ENCODE assay signal across 8 cellular contexts in genomic region chr5:168851902-168852321, GRCh38.
DNase-seq lines count a peak whose midpoint lies in the region; ATAC-seq and TF ChIP-seq lines count a peak whose summit lies in the region.

No MANE protein-coding gene starts in this region.

- H3K9ac ChIP-seq in adipocyte (ENCODE audit: low read length) = no peak overlapping the region
- H3K9ac ChIP-seq in GM23248 = no peak overlapping the region

- TF ChIP-seq POLR2A in right lobe of liver (IDR thresholded peaks at IDR 0.05) = no peak

- no peaks in the 10 kb centered on the region for H3K79me2 ChIP-seq in GM23248 (ENCODE audit: insufficient read depth)

- H3K9me3 ChIP-seq in adipocyte (ENCODE audit: control insufficient read depth, low read length) (no peaks in the 10 kb centered on the region), right lobe of liver (no peaks in the 10 kb centered on the region), GM23248 (ENCODE audit: low read depth) (no peaks in the 10 kb centered on the region)

- WGBS in right lobe of liver (ENCODE audit: insufficient coverage, low coverage, low lambda C conversion rate, missing lambda C conversion rate) = 21% methylated on average over 7 of the region's 7 CpGs
- WGBS in GM23248 (ENCODE audit: low coverage in 1 of 2, low lambda C conversion rate in 2 of 2, missing lambda C conversion rate in 2 of 2), 2 experiments = 87 to 92% methylated on average over 7 of the region's 7 CpGs

- intact Hi-C loops in right lobe of liver (cut with DNase I) = no loop called here

- no peaks in the 10 kb centered on the region for H3F3A ChIP-seq in GM23248 (ENCODE audit: insufficient read depth)

- H3K9me2 ChIP-seq in GM23248 (ENCODE audit: insufficient read depth) = no peaks in the 10 kb centered on the region

- TF ChIP-seq CTCF in right lobe of liver (IDR thresholded peaks at IDR 0.05) = no peak

- H3K4me3 ChIP-seq in adipocyte (ENCODE audit: low read length) (no peak overlapping the region), right lobe of liver (no peak overlapping the region), GM23248 (no peak overlapping the region)

- H4K20me1 ChIP-seq in GM23248 (ENCODE audit: insufficient read depth) = no peaks in the 10 kb centered on the region

- peaks cover 19% of the 10 kb centered on the region for H3K36me3 ChIP-seq in adipocyte (ENCODE audit: control insufficient read depth, insufficient read depth, low read length, severe bottlenecking)
- no peaks in the 10 kb centered on the region for H3K36me3 ChIP-seq in right lobe of liver
- no peaks in the 10 kb centered on the region for H3K36me3 ChIP-seq in GM23248 (ENCODE audit: low read depth)

- ATAC-seq in HG03432 (IDR thresholded peaks at IDR 0.05; ENCODE audit: unreplicated experiment) (peak; percentile 89), right lobe of liver (no peak)

- H3K27me3 ChIP-seq in adipocyte (replicated peaks; ENCODE audit: control insufficient read depth, insufficient read depth, low read length) (no peaks in the 10 kb centered on the region), right lobe of liver (no peaks in the 10 kb centered on the region), GM23248 (replicated peaks; ENCODE audit: insufficient read depth) (no peaks in the 10 kb centered on the region)

- in situ Hi-C loops in GM23248 (cut with MboI) = no loop called here

- DNase-seq in SIG-M5 treated with dmso at 0.1 percent for 504 hours (lab: John Stamatoyannopoulos, UW; ENCODE audit: unreplicated experiment) = peak; percentile 52
- no peak for DNase-seq in SIG-M5 (lab: John Stamatoyannopoulos, UW)
- peak; percentile 12 for DNase-seq in adipocyte (ENCODE audit: low read depth)
- DNase-seq in renal cortical epithelial cell (ENCODE audit: low read depth) = peak; percentile 16
- no peak for DNase-seq in epidermal melanocyte (ENCODE audit: insufficient read length, low spot score)
- DNase-seq in right lobe of liver = no peak
- no peak for DNase-seq in GM23248

- no peak overlapping the region for H3K4me2 ChIP-seq in GM23248 (ENCODE audit: unreplicated experiment)

- H3K4me1 ChIP-seq in adipocyte (ENCODE audit: control insufficient read depth, insufficient read depth, low read length) (no peaks in the 10 kb centered on the region), right lobe of liver (no peaks in the 10 kb centered on the region), GM23248 (ENCODE audit: insufficient read depth) (no peaks in the 10 kb centered on the region)

- H3K27ac ChIP-seq in right lobe of liver (no peak overlapping the region), GM23248 (no peak overlapping the region)

- H2AFZ ChIP-seq in GM23248 = no peak overlapping the region

Comparison
In these comparisons a context has a peak if more than half of its experiments do, and no peak if none do; other contexts are left out.
1. DNase-seq: peak in SIG-M5 treated with dmso at 0.1 percent for 504 hours (single experiment), adipocyte (single experiment) and renal cortical epithelial cell (single experiment); none in SIG-M5 (single experiment), epidermal melanocyte (single experiment), right lobe of liver (0 of 3) and GM23248 (single experiment).